24 cellular contexts compared by ENCODE assay signal in genomic region chr2:55105456-55105855, GRCh38.
"Had no signal": no experiment of that assay in that cellular context is flagged by ENCODE, and none has a peak within 500 bp of the region (broad histone marks: within the 10 kb centered on the region; RNA-seq: fewer than 3 reads in every experiment).

No MANE protein-coding gene starts in this region.

- H3K27ac Mint-ChIP-seq: activated CD4-positive, alpha-beta memory T cell treated with anti-CD3 and anti-CD28 coated beads for 36 hours; activated CD4-positive, alpha-beta T cell treated with anti-CD3 and anti-CD28 coated beads, Interleukin-2, amount 10 ng/mL, durations not matched to agents 7 days and 5 days; activated naive CD4-positive, alpha-beta T cell treated with anti-CD3 and anti-CD28 coated beads, Interleukin-2, amount 50 U/mL, for 72 hours; activated naive CD8-positive, alpha-beta T cell treated with anti-CD3 and anti-CD28 coated beads, Interleukin-2, amount 50 U/mL, for 24 hours; T-helper 17 cell had no signal

- H3K27ac ChIP-seq: VCaP had no signal

- DNase-seq: activated CD4-positive, alpha-beta memory T cell treated with anti-CD3 and anti-CD28 coated beads for 36 hours; activated CD4-positive, alpha-beta T cell treated with anti-CD3 and anti-CD28 coated beads, Interleukin-2, amount 10 ng/mL, durations not matched to agents 7 days and 5 days; activated CD4-positive, CD25-positive, alpha-beta regulatory T cell; activated CD8-positive, alpha-beta memory T cell treated with anti-CD3 and anti-CD28 coated beads for 24 hours; activated effector memory CD4-positive, alpha-beta T cell treated with anti-CD3 and anti-CD28 coated beads, Interleukin-2, amount 50 U/mL, for 16 hours; activated naive CD4-positive, alpha-beta T cell treated with Interleukin-2 at 50 U/mL for 16 hours; activated naive CD8-positive, alpha-beta T cell treated with anti-CD3 and anti-CD28 coated beads, Interleukin-2, amount 50 U/mL, for 24 hours; activated T-cell treated with anti-CD3 and anti-CD28 coated beads, Interleukin-2, amount 50 U/mL, for 4 hours; amygdala; Karpas-422; MM.1S; NCI-H1105 treated with DMSO at 0.1 percent for 48 hours; NCI-H1436 treated with DMSO at 0.1 percent for 48 hours; NCI-H187 treated with DMSO at 0.1 percent for 48 hours; NCI-H2081 treated with DMSO at 0.1 percent for 48 hours; NCI-H446; NCI-H524; SIG-M5; T-helper 17 cell; T1000 had no signal

- H3K4me1 Mint-ChIP-seq: activated CD4-positive, alpha-beta T cell treated with anti-CD3 and anti-CD28 coated beads, Interleukin-2, amount 10 ng/mL, durations not matched to agents 7 days and 5 days; activated naive CD8-positive, alpha-beta T cell treated with anti-CD3 and anti-CD28 coated beads, Interleukin-2, amount 50 U/mL, for 24 hours; central memory CD8-positive, alpha-beta T cell had no signal

- ATAC-seq: activated naive CD4-positive, alpha-beta T cell treated with anti-CD3 and anti-CD28 coated beads, Interleukin-2, amount 50 U/mL, for 72 hours; activated naive CD8-positive, alpha-beta T cell treated with anti-CD3 and anti-CD28 coated beads, Interleukin-2, amount 50 U/mL, for 24 hours; activated T-cell treated with anti-CD3 and anti-CD28 coated beads, Interleukin-2, amount 50 U/mL, for 4 hours; T-helper 17 cell had no signal

- H3K27me3 Mint-ChIP-seq: activated CD4-positive, alpha-beta memory T cell treated with anti-CD3 and anti-CD28 coated beads for 36 hours; activated CD4-positive, alpha-beta T cell treated with anti-CD3 and anti-CD28 coated beads, Interleukin-2, amount 10 ng/mL, durations not matched to agents 7 days and 5 days; activated naive CD8-positive, alpha-beta T cell treated with anti-CD3 and anti-CD28 coated beads, Interleukin-2, amount 50 U/mL, for 24 hours; brain; central memory CD8-positive, alpha-beta T cell; T-helper 17 cell had no signal

- H3K9me3 Mint-ChIP-seq: activated CD4-positive, alpha-beta memory T cell treated with anti-CD3 and anti-CD28 coated beads for 36 hours; activated CD4-positive, alpha-beta T cell treated with anti-CD3 and anti-CD28 coated beads, Interleukin-2, amount 10 ng/mL, durations not matched to agents 7 days and 5 days; activated naive CD4-positive, alpha-beta T cell treated with anti-CD3 and anti-CD28 coated beads, Interleukin-2, amount 50 U/mL, for 72 hours; activated naive CD8-positive, alpha-beta T cell treated with anti-CD3 and anti-CD28 coated beads, Interleukin-2, amount 50 U/mL, for 24 hours; activated T-cell treated with anti-CD3 and anti-CD28 coated beads, Interleukin-2, amount 50 U/mL, for 4 hours; central memory CD8-positive, alpha-beta T cell had no signal

- H3K4me3 Mint-ChIP-seq: activated CD4-positive, alpha-beta memory T cell treated with anti-CD3 and anti-CD28 coated beads for 36 hours; activated CD4-positive, alpha-beta T cell treated with anti-CD3 and anti-CD28 coated beads, Interleukin-2, amount 10 ng/mL, durations not matched to agents 7 days and 5 days; activated naive CD8-positive, alpha-beta T cell treated with anti-CD3 and anti-CD28 coated beads, Interleukin-2, amount 50 U/mL, for 24 hours; activated T-cell treated with anti-CD3 and anti-CD28 coated beads, Interleukin-2, amount 50 U/mL, for 4 hours; brain; central memory CD8-positive, alpha-beta T cell; T-helper 17 cell had no signal

- H3K36me3 Mint-ChIP-seq: activated CD4-positive, alpha-beta memory T cell treated with anti-CD3 and anti-CD28 coated beads for 36 hours; activated naive CD4-positive, alpha-beta T cell treated with anti-CD3 and anti-CD28 coated beads, Interleukin-2, amount 50 U/mL, for 72 hours; brain had no signal
